In the genomic region with DNA sequence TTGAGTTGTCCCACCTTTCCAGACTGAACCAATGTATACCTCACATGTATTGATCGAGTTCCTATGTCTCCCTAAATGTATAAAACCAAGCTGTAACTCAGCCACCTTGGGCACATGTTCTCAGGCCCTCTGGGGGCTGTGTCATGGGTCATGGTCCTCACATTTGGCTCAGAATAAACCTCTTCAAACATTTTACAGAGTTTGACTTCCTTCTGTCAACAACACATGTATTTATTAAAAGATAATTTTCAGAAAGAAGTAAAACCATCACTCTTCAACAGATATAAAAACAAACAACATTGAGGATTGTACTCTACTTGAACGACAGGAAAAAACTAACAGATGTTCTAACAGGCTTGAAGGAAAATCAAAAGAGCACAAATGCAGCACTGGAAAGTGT, we compare ENCODE assay signal across 18 cellular contexts. TPM values are rescaled to one million over a fixed set of nuclear protein-coding genes. Genes with fewer than 3 reads are reported as not detected.
DNase-seq lines count a peak whose midpoint lies in the region; ATAC-seq, FAIRE-seq and TF ChIP-seq lines count a peak whose summit lies in the region.
"Had no signal": no experiment of that assay in that cellular context is flagged by ENCODE, and none has a peak within 500 bp of the region (broad histone marks: within the 10 kb centered on the region; RNA-seq: fewer than 3 reads in every experiment).

No MANE protein-coding gene starts in this region.

- peaks cover 35% of the 10 kb centered on the region for H3K27me3 Mint-ChIP-seq in activated CD8-positive, alpha-beta memory T cell treated with anti-CD3 and anti-CD28 coated beads, Interleukin-2, amount 10 ng/mL, durations not matched to agents 7 days and 5 days

- H3K36me3 ChIP-seq in left ventricle myocardium inferior: peaks cover 4% of the 10 kb centered on the region
- H3K36me3 ChIP-seq in pancreas: no peaks in the 10 kb centered on the region

- H3K4me3 ChIP-seq in left ventricle myocardium inferior (no peak overlapping the region), right cardiac atrium (ENCODE audit: low read length) (no peak overlapping the region), pancreas (no peak overlapping the region)
- H3K4me3 ChIP-seq: HAP-1, PC-9 had no signal

- no peak for ATAC-seq in right cardiac atrium
- ATAC-seq in pancreas: no peak
- no peak for ATAC-seq in activated CD8-positive, alpha-beta memory T cell treated with anti-CD3 and anti-CD28 coated beads, Interleukin-2, amount 10 ng/mL, durations not matched to agents 7 days and 5 days

- H3K4me1 Mint-ChIP-seq in activated CD8-positive, alpha-beta memory T cell treated with anti-CD3 and anti-CD28 coated beads, Interleukin-2, amount 10 ng/mL, durations not matched to agents 7 days and 5 days: peaks cover 8% of the 10 kb centered on the region

- H3K9me3 ChIP-seq in left ventricle myocardium inferior (replicated peaks) (no peaks in the 10 kb centered on the region), right cardiac atrium (ENCODE audit: control insufficient read depth, low read length) (no peaks in the 10 kb centered on the region), pancreas (no peaks in the 10 kb centered on the region)
- H3K9me3 ChIP-seq: HAP-1 had no signal

- DNase-seq in left ventricle myocardium inferior (no peak), cardiac septum (ENCODE audit: low spot score) (no peak), right cardiac atrium (no peak), pancreas (no peak), NCI-H146 treated with DMSO at 0.1 percent for 48 hours (lab: John Stamatoyannopoulos, UW; ENCODE audit: unreplicated experiment) (no peak), NCI-H1048 (lab: John Stamatoyannopoulos, UW) (no peak), NCI-H524 treated with DMSO at 0.1 percent for 48 hours (lab: John Stamatoyannopoulos, UW) (no peak)
- DNase-seq in activated CD8-positive, alpha-beta memory T cell treated with anti-CD3 and anti-CD28 coated beads, Interleukin-2, amount 10 ng/mL, durations not matched to agents 7 days and 5 days: no peak
- DNase-seq: AML-193, DMS79 treated with DMSO at 0.1 percent for 48 hours, NCI-H1436 treated with DMSO at 0.1 percent for 48 hours, NCI-H2227 treated with DMSO at 0.1 percent for 48 hours, PC-9, SHP77 had no signal

- CTCF ChIA-PET in activated CD8-positive, alpha-beta memory T cell treated with anti-CD3 and anti-CD28 coated beads, Interleukin-2, amount 10 ng/mL, durations not matched to agents 7 days and 5 days (lab: Charles Lee): no interaction called here

- FAIRE-seq in pancreas (lab: Jason Lieb, UNC): no peak
- FAIRE-seq: G401.6, GM12891, GM19239 had no signal

- H3K27ac ChIP-seq in left ventricle myocardium inferior (replicated peaks) (peak overlapping the region; percentile 86), right cardiac atrium (ENCODE audit: low read length) (peak overlapping the region; percentile 12), pancreas (peak overlapping the region in 3 of 4 donors; percentile 2 to 76 (median 71))
- H3K27ac ChIP-seq: PC-9 had no signal

- H3K4me1 ChIP-seq in left ventricle myocardium inferior (peaks cover 55% of the 10 kb centered on the region), right cardiac atrium (ENCODE audit: control insufficient read depth, insufficient read depth, low read length) (no peaks in the 10 kb centered on the region), pancreas (peaks cover 8 to 39% (median 23%) of the 10 kb centered on the region in 3 donors)

- H3K27ac Mint-ChIP-seq in activated CD8-positive, alpha-beta memory T cell treated with anti-CD3 and anti-CD28 coated beads, Interleukin-2, amount 10 ng/mL, durations not matched to agents 7 days and 5 days: no peak overlapping the region

- WGBS in right cardiac atrium: 74% methylated on average over 2 of the region's 2 CpGs
- 46 to 61% methylated on average over 2 of the region's 2 CpGs for WGBS in pancreas, 2 donors

- H3K27me3 ChIP-seq in left ventricle myocardium inferior (ENCODE audit: low read depth): no peaks in the 10 kb centered on the region
- no peaks in the 10 kb centered on the region for H3K27me3 ChIP-seq in right cardiac atrium (ENCODE audit: control insufficient read depth, insufficient read depth)
- H3K27me3 ChIP-seq in pancreas: no peaks in the 10 kb centered on the region

- no peak for TF ChIP-seq CTCF in left ventricle myocardium inferior (IDR thresholded peaks at IDR 0.05; ENCODE audit: borderline replicate concordance)
- TF ChIP-seq CTCF in pancreas (IDR thresholded peaks at IDR 0.05): no peak

- intact Hi-C loops in left ventricle myocardium inferior (cut with micrococcal nuclease): no loop called here
- intact Hi-C loops in cardiac septum (cut with DNase I): no loop called here
- intact Hi-C loops in right cardiac atrium (cut with DNase I): no loop called here
- intact Hi-C loops in pancreas (cut with DNase I): no loop called here

- no peak overlapping the region for H3K4me3 Mint-ChIP-seq in activated CD8-positive, alpha-beta memory T cell treated with anti-CD3 and anti-CD28 coated beads, Interleukin-2, amount 10 ng/mL, durations not matched to agents 7 days and 5 days

- H3K9me3 Mint-ChIP-seq in activated CD8-positive, alpha-beta memory T cell treated with anti-CD3 and anti-CD28 coated beads, Interleukin-2, amount 10 ng/mL, durations not matched to agents 7 days and 5 days (ENCODE audit: low read depth): no peaks in the 10 kb centered on the region

- H3K36me3 Mint-ChIP-seq in activated CD8-positive, alpha-beta memory T cell treated with anti-CD3 and anti-CD28 coated beads, Interleukin-2, amount 10 ng/mL, durations not matched to agents 7 days and 5 days: no peaks in the 10 kb centered on the region

RNA-seq across cellular contexts. Expression of gene CMBL, which starts 4.5 kb away (rescaled TPM):
- total RNA-seq in left ventricle myocardium inferior (50.4 TPM), cardiac septum (31.2 TPM), right cardiac atrium (10 to 100 TPM; 30.2 to 55.3 (median 49.5) TPM), pancreas (10 to 100 TPM; 10.8 to 20.3 (median 11.7) TPM)
- polyA plus RNA-seq in right cardiac atrium (39.9 TPM), pancreas (10 to 100 TPM in 1 of 2 donors, 1 to 10 TPM in 1; 6.2 to 11.4 TPM)
- 1 to 10 TPM; 2.7 to 3.2 TPM for total RNA-seq in activated CD8-positive, alpha-beta memory T cell treated with anti-CD3 and anti-CD28 coated beads, Interleukin-2, amount 10 ng/mL, durations not matched to agents 7 days and 5 days

RNA-seq across cellular contexts. Expression of gene MARCHF6, which starts 50.3 kb away (rescaled TPM):
- total RNA-seq in left ventricle myocardium inferior (162 TPM), cardiac septum (142 TPM), right cardiac atrium (100 to 1,000 TPM; 168 to 186 (median 183) TPM), pancreas (100 to 1,000 TPM in 1 of 6 donors, 10 to 100 TPM in 5; 72.4 to 105 (median 83.3) TPM)
- polyA plus RNA-seq in right cardiac atrium (75.7 TPM), pancreas (10 to 100 TPM; 68.5 to 88.4 TPM)
- 10 to 100 TPM; 88.5 to 89.9 TPM for total RNA-seq in activated CD8-positive, alpha-beta memory T cell treated with anti-CD3 and anti-CD28 coated beads, Interleukin-2, amount 10 ng/mL, durations not matched to agents 7 days and 5 days

RNA-seq across cellular contexts. Expression of gene CCT5, which starts 53.1 kb away (rescaled TPM):
- total RNA-seq in left ventricle myocardium inferior (93.2 TPM), cardiac septum (102 TPM), right cardiac atrium (100 to 1,000 TPM in 2 of 4 donors, 10 to 100 TPM in 2; 84.0 to 103 (median 98.1) TPM), pancreas (10 to 100 TPM; 33.7 to 75.6 (median 61.7) TPM)
- polyA plus RNA-seq in right cardiac atrium (98.9 TPM), pancreas (10 to 100 TPM; 52.2 to 62.0 TPM)
- total RNA-seq in activated CD8-positive, alpha-beta memory T cell treated with anti-CD3 and anti-CD28 coated beads, Interleukin-2, amount 10 ng/mL, durations not matched to agents 7 days and 5 days: 100 to 1,000 TPM; 270 to 342 TPM

RNA-seq across cellular contexts. Expression of gene ATPSCKMT, which starts 53.5 kb away (rescaled TPM):
- 18.0 TPM for total RNA-seq in left ventricle myocardium inferior
- 17.2 TPM for total RNA-seq in cardiac septum
- 10 to 100 TPM; 11.5 to 25.2 (median 15.4) TPM for total RNA-seq in right cardiac atrium
- 15.7 TPM for polyA plus RNA-seq in right cardiac atrium
- 10 to 100 TPM in 1 of 6 donors, 1 to 10 TPM in 5; 5.7 to 11.8 (median 6.6) TPM for total RNA-seq in pancreas
- polyA plus RNA-seq in pancreas: 1 to 10 TPM; 6.2 to 8.0 TPM
- total RNA-seq in activated CD8-positive, alpha-beta memory T cell treated with anti-CD3 and anti-CD28 coated beads, Interleukin-2, amount 10 ng/mL, durations not matched to agents 7 days and 5 days: 10 to 100 TPM; 18.8 to 24.7 TPM

Comparison
In these comparisons a context has a peak if more than half of its experiments do, and no peak if none do; other contexts are left out.
1. H3K27ac ChIP-seq: peak in every context shown above with its lines; median percentile 86 in left ventricle myocardium inferior; 71 in pancreas; 12 in right cardiac atrium.